In genomic region chr6:167403427-167403826, GRCh38 we compare ENCODE assay signal across 18 cellular contexts.
DNase-seq lines count a peak whose midpoint lies in the region; ATAC-seq, FAIRE-seq and TF ChIP-seq lines count a peak whose summit lies in the region.
"Had no signal": no experiment of that assay in that cellular context is flagged by ENCODE, and none has a peak within 500 bp of the region (broad histone marks: within the 10 kb centered on the region; RNA-seq: fewer than 3 reads in every experiment).

No MANE protein-coding gene starts in this region.

- H3K79me2 ChIP-seq in H1 (ENCODE audit: control insufficient read depth in 1 of 2, insufficient read depth in 2 of 2, low read length in 2 of 2) = no peaks in the 10 kb centered on the region

- H2AFZ ChIP-seq in H1 (ENCODE audit: low read length) = no peak overlapping the region
- H2AFZ ChIP-seq: GM23248 had no signal

- peaks cover 0 to 20% (median 4%) of the 10 kb centered on the region in 4 experiments; a peak in 5 of 7 replicates for H3K4me1 ChIP-seq in H1 (replicated peaks in 1 of 4; ENCODE audit: control insufficient read depth in 3 of 4, insufficient read depth in 4 of 4, low read length in 3 of 4)
- H3K4me1 ChIP-seq: HAP-1 had no signal

- 0 out of 2 replicates have a peak overlapping the region, but pooled peaks have one; percentile 46 for H2BK15ac ChIP-seq in H1 (ENCODE audit: low read length)

- H3K27me3 ChIP-seq in H1 (replicated peaks in 1 of 4; ENCODE audit: control insufficient read depth in 3 of 4, extremely low read depth in 1 of 4, insufficient read depth in 3 of 4, low read length in 3 of 4) = no peaks in the 10 kb centered on the region

- POLR2A ChIA-PET in H1 (lab: Charles Lee; ENCODE audit: partially characterized antibody) = no interaction called here
- POLR2A ChIA-PET in activated CD8-positive, alpha-beta T cell treated with anti-CD3 and anti-CD28 coated beads for 36 hours (lab: Charles Lee) = no interaction called here

- H2AK5ac ChIP-seq in H1 (ENCODE audit: low read depth, low read length) = no peak overlapping the region

- no peaks in the 10 kb centered on the region for H4K20me1 ChIP-seq in H1 (replicated peaks in 1 of 2; ENCODE audit: control insufficient read depth in 1 of 2, insufficient read depth in 2 of 2, low read length in 2 of 2)

- DNase-seq in coronary artery (ENCODE audit: low spot score) = peak; percentile 21
- no peak for DNase-seq in H1 (ENCODE audit: low read depth in 1 of 2, low spot score in 2 of 2)
- peak; percentile 31 for DNase-seq in left kidney (ENCODE audit: low read depth, low spot score)
- DNase-seq in cortex of kidney (lab: John Stamatoyannopoulos, UW) = no peak
- no peak for DNase-seq in activated CD8-positive, alpha-beta T cell treated with anti-CD3 and anti-CD28 coated beads for 36 hours
- no peak for DNase-seq in CD1c-positive myeloid dendritic cell (ENCODE audit: extremely low spot score)
- DNase-seq: C1 segment of cervical spinal cord; Caco-2; CD4-positive, CD25-positive, alpha-beta regulatory T cell; CD8-positive, alpha-beta T cell; DMS153; DND-41; GM23248; HFFc6 had no signal

- H3K14ac ChIP-seq in H1 (ENCODE audit: insufficient read length) = no peak overlapping the region

- intact Hi-C loops in activated CD8-positive, alpha-beta T cell treated with anti-CD3 and anti-CD28 coated beads for 36 hours (cut with micrococcal nuclease) = no loop called here

- no peak for TF ChIP-seq EP300 in H1 (IDR thresholded peaks at IDR 0.05; ENCODE audit: borderline replicate concordance in 1 of 2, low read depth in 2 of 2, low read length in 2 of 2)

- no peak overlapping the region for H4K8ac ChIP-seq in H1 (ENCODE audit: extremely low read depth, insufficient read depth, low read length)

- H3K23me2 ChIP-seq in H1 (ENCODE audit: low read depth, low read length) = no peaks in the 10 kb centered on the region

- 0 out of 2 replicates have a peak overlapping the region, but pooled peaks have one; percentile 50 for H2BK12ac ChIP-seq in H1 (ENCODE audit: low read depth, low read length)

- H3K4me2 ChIP-seq in H1 (ENCODE audit: insufficient read depth in 1 of 2, low read depth in 2 of 2, low read length in 2 of 2) = no peak overlapping the region

- H3K9me3 ChIP-seq in H1 (ENCODE audit: insufficient read depth in 2 of 2, low read depth in 1 of 2, low read length in 1 of 2) = no peaks in the 10 kb centered on the region
- H3K9me3 ChIP-seq: Caco-2, HAP-1 had no signal

- ATAC-seq in activated CD8-positive, alpha-beta T cell treated with anti-CD3 and anti-CD28 coated beads for 36 hours = no peak
- ATAC-seq: CD8-positive, alpha-beta T cell had no signal

- H3K4me3 ChIP-seq in coronary artery = no peak overlapping the region
- no peak overlapping the region for H3K4me3 ChIP-seq in H1 (ENCODE audit: extremely low read depth in 1 of 4, insufficient read depth in 2 of 4, low read depth in 3 of 4, low read length in 4 of 4)
- H3K4me3 ChIP-seq: GM23248, HAP-1 had no signal

- no peaks in the 10 kb centered on the region for H3K4me1 Mint-ChIP-seq in activated CD8-positive, alpha-beta T cell treated with anti-CD3 and anti-CD28 coated beads for 36 hours (ENCODE audit: low read depth)
- H3K4me1 Mint-ChIP-seq: CD4-positive, CD25-positive, alpha-beta regulatory T cell had no signal

- H3K27me3 Mint-ChIP-seq in activated CD8-positive, alpha-beta T cell treated with anti-CD3 and anti-CD28 coated beads for 36 hours = peaks cover 4% of the 10 kb centered on the region

- 80% methylated on average over 4 of the region's 4 CpGs; no CpG with 5 or more reads in 1 of the 2 experiments for WGBS in H1 (ENCODE audit: extremely low coverage in 1 of 2, insufficient coverage in 1 of 2, insufficient read length in 1 of 2, insufficient replicate concordance in 2 of 2, low coverage in 1 of 2, low lambda C conversion rate in 2 of 2, missing lambda C conversion rate in 1 of 2), 2 experiments

- CTCF ChIA-PET in H1 (lab: Charles Lee; ENCODE audit: partially characterized antibody) = no interaction called here
- CTCF ChIA-PET in activated CD8-positive, alpha-beta T cell treated with anti-CD3 and anti-CD28 coated beads for 36 hours (lab: Charles Lee) = no interaction called here

- H3K4me3 Mint-ChIP-seq in activated CD8-positive, alpha-beta T cell treated with anti-CD3 and anti-CD28 coated beads for 36 hours = no peak overlapping the region
- H3K4me3 Mint-ChIP-seq: CD8-positive, alpha-beta T cell; HFFc6 had no signal

- TF ChIP-seq RAD21 in H1 (IDR thresholded peaks at IDR 0.05 in 1 of 2, conservative IDR thresholded peaks at IDR 0.05 in 1 of 2; ENCODE audit: low read depth in 2 of 2, low read length in 2 of 2) = no peak

- no peak overlapping the region for H3K4ac ChIP-seq in H1 (replicated peaks; ENCODE audit: insufficient read length, low read depth, low read length)

- H2BK5ac ChIP-seq in H1 (ENCODE audit: low read depth, low read length) = no peak overlapping the region

- H3K56ac ChIP-seq in H1 (replicated peaks; ENCODE audit: insufficient read length, low read depth, low read length) = no peak overlapping the region

- no peak for TF ChIP-seq POLR2A in H1 (IDR thresholded peaks at IDR 0.05; ENCODE audit: control extremely low read depth in 1 of 2, low read depth in 2 of 2, low read length in 2 of 2)

- H3K27ac ChIP-seq in coronary artery (no peak overlapping the region), H1 (ENCODE audit: low read depth, low read length) (no peak overlapping the region)
- H3K27ac ChIP-seq: GM23248 had no signal

- no peak for FAIRE-seq in H1 (lab: Jason Lieb, UNC)
- FAIRE-seq: G401.6, GM12892, GM19239 had no signal

- no peak overlapping the region for H3K23ac ChIP-seq in H1 (ENCODE audit: insufficient read length)

- H3K9me3 Mint-ChIP-seq in activated CD8-positive, alpha-beta T cell treated with anti-CD3 and anti-CD28 coated beads for 36 hours = no peaks in the 10 kb centered on the region
- H3K9me3 Mint-ChIP-seq: CD4-positive, CD25-positive, alpha-beta regulatory T cell; CD8-positive, alpha-beta T cell had no signal

- no peak overlapping the region for H3K18ac ChIP-seq in H1 (ENCODE audit: extremely low read depth, low read length)

- H3K36me3 Mint-ChIP-seq in activated CD8-positive, alpha-beta T cell treated with anti-CD3 and anti-CD28 coated beads for 36 hours (ENCODE audit: low read depth) = no peaks in the 10 kb centered on the region
- H3K36me3 Mint-ChIP-seq: CD4-positive, CD25-positive, alpha-beta regulatory T cell; CD8-positive, alpha-beta T cell had no signal

- no peaks in the 10 kb centered on the region for H3K36me3 ChIP-seq in H1 (ENCODE audit: control insufficient read depth in 2 of 4, insufficient read depth in 4 of 4, low read length in 3 of 4)
- H3K36me3 ChIP-seq: HAP-1 had no signal

- no peak overlapping the region for H3K27ac Mint-ChIP-seq in activated CD8-positive, alpha-beta T cell treated with anti-CD3 and anti-CD28 coated beads for 36 hours
- H3K27ac Mint-ChIP-seq: CD4-positive, CD25-positive, alpha-beta regulatory T cell; CD8-positive, alpha-beta T cell; HFFc6 had no signal

- H4K91ac ChIP-seq in H1 (replicated peaks; ENCODE audit: insufficient read length, low read length) = peak overlapping the region; percentile 41

- H3K9ac ChIP-seq in H1 (replicated peaks in 1 of 4; ENCODE audit: extremely low read depth in 1 of 4, low read depth in 3 of 4, low read length in 3 of 4) = no peak overlapping the region
- H3K9ac ChIP-seq: GM23248 had no signal

- H2BK120ac ChIP-seq in H1 (replicated peaks; ENCODE audit: low read depth, low read length) = no peak overlapping the region

- 0 out of 2 replicates have a peak overlapping the region, but pooled peaks have one; percentile 18 for H2BK20ac ChIP-seq in H1 (ENCODE audit: low read length)

- H3K79me1 ChIP-seq in H1 (ENCODE audit: low read depth, low read length) = no peaks in the 10 kb centered on the region

- H4K5ac ChIP-seq in H1 (ENCODE audit: insufficient read length, low read depth, low read length) = no peak overlapping the region

- TF ChIP-seq CTCF in coronary artery (IDR thresholded peaks at IDR 0.05) (no peak), H1 (IDR thresholded peaks at IDR 0.05; ENCODE audit: control extremely low read depth in 1 of 3, insufficient read depth in 1 of 3, low read depth in 1 of 3, low read length in 3 of 3) (no peak)
- no peak for TF ChIP-seq CTCF in activated CD8-positive, alpha-beta T cell treated with anti-CD3 and anti-CD28 coated beads for 36 hours (IDR thresholded peaks at IDR 0.05)

TF ChIP-seq in H1, 55 proteins besides CTCF, POLR2A, EP300 and RAD21:
- TF ChIP-seq HDAC2 (IDR thresholded peaks at IDR 0.05; ENCODE audit: borderline replicate concordance in 1 of 2, low read depth in 2 of 2, low read length in 2 of 2) (no peak), EZH2 (IDR thresholded peaks at IDR 0.05; ENCODE audit: low read depth, low read length, severe bottlenecking) (no peak), RNF2 (IDR thresholded peaks at IDR 0.05; ENCODE audit: borderline replicate concordance, low read depth, low read length, missing control alignments, poor library complexity, severe bottlenecking) (no peak), TAF7 (optimal IDR thresholded peaks at IDR 0.05; ENCODE audit: borderline replicate concordance, low read depth, low read length) (no peak), RBBP5 (IDR thresholded peaks at IDR 0.05; ENCODE audit: borderline replicate concordance, low read depth, low read length) (no peak), HDAC6 (IDR thresholded peaks at IDR 0.05; ENCODE audit: low read depth, low read length) (no peak), RXRA (IDR thresholded peaks at IDR 0.05; ENCODE audit: insufficient read depth, low read depth, low read length) (no peak), SP2 (IDR thresholded peaks at IDR 0.05; ENCODE audit: low read length) (no peak), POU5F1 (IDR thresholded peaks at IDR 0.05; ENCODE audit: low read depth, low read length) (no peak), EGR1 (IDR thresholded peaks at IDR 0.05; ENCODE audit: borderline replicate concordance, low read depth, low read length) (no peak), SIN3A (conservative IDR thresholded peaks at IDR 0.05 in 1 of 2, IDR thresholded peaks at IDR 0.05 in 1 of 2; ENCODE audit: low read depth in 1 of 2, low read length in 2 of 2) (no peak), POLR2AphosphoS5 (IDR thresholded peaks at IDR 0.05; ENCODE audit: low read depth, low read length) (no peak), CHD2 (IDR thresholded peaks at IDR 0.05; ENCODE audit: low read length) (no peak), MAX (IDR thresholded peaks at IDR 0.05) (no peak), SRF (IDR thresholded peaks at IDR 0.05; ENCODE audit: low read depth, low read length) (no peak), NRF1 (IDR thresholded peaks at IDR 0.05; ENCODE audit: low read depth, low read length) (no peak), CHD1 (IDR thresholded peaks at IDR 0.05; ENCODE audit: low read depth, low read length) (no peak)

Comparison
In these comparisons a context has a peak if more than half of its experiments do, and no peak if none do; other contexts are left out.
1. DNase-seq: peak in coronary artery (single experiment) and left kidney (single experiment); none in H1 (0 of 2), cortex of kidney (single experiment), activated CD8-positive, alpha-beta T cell treated with anti-CD3 and anti-CD28 coated beads for 36 hours (single experiment) and CD1c-positive myeloid dendritic cell (single experiment).